ENCODE assay signal across 19 cellular contexts in genomic region chr4:128244379-128244778, GRCh38.
"Had no signal": no experiment of that assay in that cellular context is flagged by ENCODE, and none has a peak within 500 bp of the region (broad histone marks: within the 10 kb centered on the region; RNA-seq: fewer than 3 reads in every experiment).

No MANE protein-coding gene starts in this region.

- ATAC-seq: activated CD8-positive, alpha-beta memory T cell treated with anti-CD3 and anti-CD28 coated beads, Interleukin-2, amount 10 ng/mL, durations not matched to agents 7 days and 5 days; activated T-cell treated with anti-CD3 and anti-CD28 coated beads, Interleukin-2, amount 50 U/mL, for 4 hours; left cardiac atrium; lower lobe of right lung; natural killer cell treated with Interleukin-12 subunit alpha and Interleukin-12 subunit beta and Interleukin-15 and Interleukin-18, amount 100 ng/mL, for 72 hours; psoas muscle; right lobe of liver; stimulated activated memory B cell treated with anti-CD40 and anti-IgM and Interleukin-4, amounts not matched to agents 10 μg/mL and 1 μg/mL and 100 μg/mL, for 72 hours had no signal

- H3K4me3 ChIP-seq: ascending aorta, lower lobe of right lung, psoas muscle, right lobe of liver, spleen, transverse colon had no signal

- H3K9me3 ChIP-seq: ascending aorta, psoas muscle, right lobe of liver had no signal

- H3K36me3 ChIP-seq: ascending aorta, lower lobe of right lung, right lobe of liver, spleen, transverse colon had no signal

- H3K27me3 ChIP-seq: ascending aorta, right lobe of liver, spleen, transverse colon had no signal

- H3K27ac ChIP-seq: ascending aorta, lower lobe of right lung, psoas muscle, right lobe of liver, spleen, transverse colon had no signal

- H3K4me1 ChIP-seq: ascending aorta, lower lobe of right lung, psoas muscle, spleen, transverse colon had no signal

- DNase-seq: activated CD4-positive, alpha-beta T cell treated with anti-CD3 and anti-CD28 coated beads, Interleukin-2, amount 50 U/mL, for 48 hours; activated CD8-positive, alpha-beta memory T cell treated with anti-CD3 and anti-CD28 coated beads, Interleukin-2, amount 10 ng/mL, durations not matched to agents 7 days and 5 days; activated gamma-delta T cell; activated naive CD8-positive, alpha-beta T cell treated with anti-CD3 and anti-CD28 coated beads, Interleukin-2, amount 10 ng/mL, durations not matched to agents 7 days and 5 days; activated T-cell treated with anti-CD3 and anti-CD28 coated beads, Interleukin-2, amount 50 U/mL, for 4 hours; central memory CD4-positive, alpha-beta T cell; cortex of kidney; effector CD8-positive, alpha-beta T cell; left cardiac atrium; lower lobe of right lung; occipital lobe; psoas muscle; right lobe of liver; spleen; stimulated activated CD4-positive, alpha-beta T cell treated with anti-CD3 and anti-CD28 coated beads, Interleukin-1b, Interleukin-23, amount 100 ng/mL, for 48 hours; transverse colon had no signal
